In the genomic region with DNA sequence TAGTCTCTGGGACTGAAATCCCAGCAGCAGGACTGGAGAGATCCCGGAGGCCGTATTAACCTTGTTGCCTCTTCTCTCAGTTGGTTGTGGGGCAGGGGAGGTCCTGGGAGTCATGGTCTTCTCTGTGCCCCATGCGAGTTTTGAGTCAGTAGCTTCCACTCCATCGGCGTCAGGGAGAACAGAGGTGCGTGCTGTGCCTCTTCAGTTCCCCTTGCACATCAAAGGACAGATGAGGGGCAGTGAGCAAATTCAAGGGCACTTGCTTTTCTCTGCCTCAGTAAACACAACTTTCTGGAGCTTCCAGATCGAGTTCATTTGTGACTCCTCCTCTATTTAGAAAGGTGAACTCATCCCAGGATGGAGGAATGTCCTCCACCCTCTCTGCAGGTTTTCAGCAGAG, we compare ENCODE assay signal across 13 cellular contexts.
"Had no signal": no experiment of that assay in that cellular context is flagged by ENCODE, and none has a peak within 500 bp of the region (broad histone marks: within the 10 kb centered on the region; RNA-seq: fewer than 3 reads in every experiment).

No MANE protein-coding gene starts in this region.

- H3K27ac Mint-ChIP-seq: activated CD8-positive, alpha-beta T cell treated with anti-CD3 and anti-CD28 coated beads for 36 hours; activated naive CD4-positive, alpha-beta T cell treated with anti-CD3 and anti-CD28 coated beads for 36 hours; activated T-cell treated with anti-CD3 and anti-CD28 coated beads, Interleukin-2, amount 50 U/mL, for 72 hours; memory B cell had no signal

- H3K27me3 ChIP-seq: heart right ventricle, left lung, SJSA1, vagina had no signal

- H3K36me3 ChIP-seq: left lung, SJSA1, vagina had no signal

- H3K27me3 Mint-ChIP-seq: activated CD8-positive, alpha-beta T cell treated with anti-CD3 and anti-CD28 coated beads for 36 hours had no signal

- H3K4me1 Mint-ChIP-seq: memory B cell had no signal

- H3K27ac ChIP-seq: left lung, vagina had no signal

- H3K4me3 Mint-ChIP-seq: activated CD8-positive, alpha-beta T cell treated with anti-CD3 and anti-CD28 coated beads for 36 hours; activated naive CD4-positive, alpha-beta T cell treated with anti-CD3 and anti-CD28 coated beads for 36 hours; activated T-cell treated with anti-CD3 and anti-CD28 coated beads, Interleukin-2, amount 50 U/mL, for 72 hours; memory B cell had no signal

- H3K36me3 Mint-ChIP-seq: memory B cell had no signal

- H3K9me3 Mint-ChIP-seq: activated CD8-positive, alpha-beta T cell treated with anti-CD3 and anti-CD28 coated beads for 36 hours; activated naive CD4-positive, alpha-beta T cell treated with anti-CD3 and anti-CD28 coated beads for 36 hours; activated T-cell treated with anti-CD3 and anti-CD28 coated beads, Interleukin-2, amount 50 U/mL, for 72 hours; memory B cell had no signal

- H3K4me3 ChIP-seq: heart right ventricle, left lung, SJSA1, vagina had no signal

- DNase-seq: activated CD8-positive, alpha-beta memory T cell treated with anti-CD3 and anti-CD28 coated beads, Interleukin-2, amount 50 U/mL, for 4 hours; activated CD8-positive, alpha-beta T cell treated with anti-CD3 and anti-CD28 coated beads for 36 hours; activated naive CD4-positive, alpha-beta T cell treated with anti-CD3 and anti-CD28 coated beads for 36 hours; activated T-cell treated with anti-CD3 and anti-CD28 coated beads, Interleukin-2, amount 50 U/mL, for 72 hours; heart right ventricle; left lung; right cardiac atrium; stimulated activated CD4-positive, alpha-beta T cell treated with anti-CD3 and anti-CD28 coated beads, Interleukin-2, amount 100 ng/mL, for 24 hours; stimulated activated naive CD4-positive, alpha-beta T cell; T-helper 9 cell had no signal

- H3K9me3 ChIP-seq: heart right ventricle, left lung, SJSA1, vagina had no signal

- ATAC-seq: activated CD8-positive, alpha-beta T cell treated with anti-CD3 and anti-CD28 coated beads for 36 hours; activated T-cell treated with anti-CD3 and anti-CD28 coated beads, Interleukin-2, amount 50 U/mL, for 72 hours; heart right ventricle; left lung; right cardiac atrium had no signal
